8 cellular contexts compared by ENCODE assay signal in the genomic region with DNA sequence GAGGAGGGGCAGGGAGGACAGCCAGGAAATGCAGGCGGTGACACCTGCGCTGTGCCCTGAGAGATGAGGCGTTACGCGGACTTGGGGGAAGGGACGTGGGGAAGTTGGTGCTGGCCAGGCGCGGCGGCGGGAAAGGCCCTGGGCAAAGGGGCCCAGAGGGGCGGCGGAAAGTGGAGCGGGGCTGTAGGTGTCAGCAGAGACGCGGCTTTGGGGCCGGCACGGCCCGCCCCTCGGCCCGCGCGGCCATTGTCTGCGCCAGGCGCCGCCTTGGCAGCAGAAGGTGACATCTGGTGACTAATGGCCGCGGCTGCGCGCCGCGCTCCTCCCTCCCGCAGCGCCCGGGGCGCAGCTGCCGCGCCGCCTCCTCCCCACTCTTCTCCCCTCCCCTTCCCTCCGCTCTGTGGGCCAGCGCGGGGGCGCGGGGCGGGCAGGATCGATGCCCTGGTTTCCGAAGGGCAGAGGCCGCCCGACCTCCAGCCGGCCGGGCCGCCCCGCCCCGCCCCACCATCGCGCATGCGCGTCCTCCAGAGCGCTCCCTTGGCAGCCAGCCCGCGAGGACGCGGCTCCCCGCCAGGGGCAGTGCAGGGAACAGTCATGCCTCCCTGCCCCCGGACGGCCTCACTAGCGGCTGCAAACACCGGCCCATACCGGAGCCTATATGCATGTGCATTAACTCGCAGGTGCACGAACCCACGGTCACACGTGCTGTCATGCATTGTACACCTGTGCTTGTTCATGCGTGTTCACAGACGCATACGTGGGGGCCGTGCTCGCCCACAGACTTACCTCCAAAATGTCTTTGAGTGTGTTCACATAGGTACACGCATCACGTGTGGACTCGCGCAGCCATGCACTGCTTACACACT.
A peak's percentile ranks its signal among the peaks of the same experiment; 100 is the strongest.
DNase-seq lines count a peak whose midpoint lies in the region; ATAC-seq, FAIRE-seq and TF ChIP-seq lines count a peak whose summit lies in the region.

No MANE protein-coding gene starts in this region.

- peak; percentile 93 for DNase-seq in D721Med (ENCODE audit: insufficient read length, low spot score)
- peak; percentile 95 for DNase-seq in NOMO-1 treated with dmso at 0.1 percent for 144 hours (lab: John Stamatoyannopoulos, UW; ENCODE audit: unreplicated experiment)
- peak; percentile 84 for DNase-seq in activated CD8-positive, alpha-beta memory T cell treated with anti-CD3 and anti-CD28 coated beads, Interleukin-2, amount 50 U/mL, for 24 hours (ENCODE audit: extremely low read depth)
- DNase-seq in endothelial cell of umbilical vein (ENCODE audit: low read depth, low spot score): peak; percentile 97
- peak; percentile 95 to 99 (median 96) for DNase-seq in mucosa of descending colon
- peak; percentile 81 to 94 for DNase-seq in stimulated activated CD8-positive, alpha-beta memory T cell treated with anti-CD3 and anti-CD28 coated beads, Interleukin-4, amount 100 ng/mL, for 1 hour (ENCODE audit: low read depth in 2 of 2, low spot score in 1 of 2)

- dilution Hi-C loops in endothelial cell of umbilical vein (cut with MboI; ENCODE audit: extremely low pct_ligation_motif_present, low sequenced_read_pairs): no loop called here

- ATAC-seq in GM21423 (IDR thresholded peaks at IDR 0.05; ENCODE audit: unreplicated experiment) (peak; percentile 78), mucosa of descending colon (peak; percentile 96)

- H3K9me3 ChIP-seq in HUES48 (ENCODE audit: control insufficient read depth, insufficient read depth, low read length) (no peaks in the 10 kb centered on the region), endothelial cell of umbilical vein (replicated peaks; ENCODE audit: control insufficient read depth, insufficient read depth, low read length) (no peaks in the 10 kb centered on the region), mucosa of descending colon (no peaks in the 10 kb centered on the region)

- H3K4me1 ChIP-seq in HUES48 (ENCODE audit: control insufficient read depth, insufficient read depth, low read length) (peaks cover 18% of the 10 kb centered on the region), endothelial cell of umbilical vein (ENCODE audit: control insufficient read depth, extremely low read depth, insufficient read depth, low read length) (peaks cover 7% of the 10 kb centered on the region), mucosa of descending colon (ENCODE audit: low read depth) (peaks cover 4% of the 10 kb centered on the region)

- H4K20me1 ChIP-seq in endothelial cell of umbilical vein (replicated peaks; ENCODE audit: control insufficient read depth, extremely low read depth, insufficient read depth, low read length): no peaks in the 10 kb centered on the region

- H3K4me3 ChIP-seq in HUES48 (ENCODE audit: low read depth, low read length) (peak overlapping the region; percentile 72), endothelial cell of umbilical vein (replicated peaks in 1 of 3; ENCODE audit: insufficient read depth in 1 of 3, low read depth in 1 of 3, low read length in 3 of 3) (peak overlapping the region; percentile 31 to 59 (median 44)), mucosa of descending colon (peak overlapping the region; percentile 27)

- no peaks in the 10 kb centered on the region for H3K79me2 ChIP-seq in endothelial cell of umbilical vein (ENCODE audit: control insufficient read depth, insufficient read depth, low read length)

- BruUV-seq in endothelial cell of umbilical vein (replicated peaks; lab: Mats Ljungman, UMichigan): no TSS peak

- peak overlapping the region; percentile 90 for H3K4me2 ChIP-seq in endothelial cell of umbilical vein (ENCODE audit: insufficient read depth, low read length)

- H3K27me3 ChIP-seq in HUES48 (ENCODE audit: control insufficient read depth, insufficient read depth, low read length) (peaks cover 6% of the 10 kb centered on the region; the same call in 1 of the 2 replicates), endothelial cell of umbilical vein (ENCODE audit: control insufficient read depth in 2 of 2, insufficient read depth in 2 of 2, low read length in 2 of 2) (peaks cover 8 to 11% of the 10 kb centered on the region in 2 experiments)

- POLR2A ChIA-PET in endothelial cell of umbilical vein (lab: Charles Lee): no interaction called here

- H3K36me3 ChIP-seq in HUES48 (ENCODE audit: control insufficient read depth, insufficient read depth, low read length) (no peaks in the 10 kb centered on the region), endothelial cell of umbilical vein (ENCODE audit: control insufficient read depth in 2 of 2, extremely low read depth in 1 of 2, insufficient read depth in 2 of 2, low read length in 2 of 2) (no peaks in the 10 kb centered on the region), mucosa of descending colon (ENCODE audit: low read depth) (no peaks in the 10 kb centered on the region)

- H3K27ac ChIP-seq in HUES48 (ENCODE audit: low read depth, low read length) (peak overlapping the region; percentile 75), endothelial cell of umbilical vein (ENCODE audit: insufficient read depth, low read depth, low read length) (peak overlapping the region; percentile 76)

- intact Hi-C loops in endothelial cell of umbilical vein (cut with micrococcal nuclease) (loop anchor here (1.0 to 5.0 kb wide), 11 partner anchors 33 to 894 kb away; a partner anchor contains a TSS), mucosa of descending colon (cut with DNase I, micrococcal nuclease) (no loop called here)

- H3K9me1 ChIP-seq in endothelial cell of umbilical vein (replicated peaks; ENCODE audit: control insufficient read depth, extremely low read depth, insufficient read depth, low read length): no peaks in the 10 kb centered on the region

- H3K9ac ChIP-seq in HUES48 (ENCODE audit: low read depth, low read length) (peak overlapping the region; percentile 73), endothelial cell of umbilical vein (replicated peaks; ENCODE audit: extremely low read depth, insufficient read depth, low read length) (peak overlapping the region; percentile 70)

- peak; percentile 67 for TF ChIP-seq POLR2A in endothelial cell of umbilical vein (IDR thresholded peaks at IDR 0.05; ENCODE audit: low read depth, low read length)

- peak; percentile 55 for TF ChIP-seq CTCF in D721Med (IDR thresholded peaks at IDR 0.05; ENCODE audit: insufficient read depth, missing control alignments)
- peak; percentile 69 to 87 for TF ChIP-seq CTCF in endothelial cell of umbilical vein (IDR thresholded peaks at IDR 0.05; ENCODE audit: extremely low read depth in 1 of 2, insufficient read depth in 1 of 2, low read depth in 1 of 2, low read length in 2 of 2)
- TF ChIP-seq CTCF in mucosa of descending colon (IDR thresholded peaks at IDR 0.05): peak; percentile 69

- CTCF ChIA-PET in endothelial cell of umbilical vein (lab: Charles Lee): interaction anchor here (0.9 to 2.9 kb wide), 10 partner anchors 9 to 675 kb away, joined by 3 to 15 read pairs (median 3); no protein-coding TSS in a partner anchor

- no peak for FAIRE-seq in D721Med (lab: Jason Lieb, UNC)
- FAIRE-seq in endothelial cell of umbilical vein (lab: Jason Lieb, UNC): peak; percentile 97

- H2AFZ ChIP-seq in endothelial cell of umbilical vein (ENCODE audit: low read depth, low read length): peak overlapping the region; percentile 99

TF ChIP-seq in endothelial cell of umbilical vein, 7 proteins besides CTCF, POLR2A, EP300 and RAD21:
- TF ChIP-seq JUN (IDR thresholded peaks at IDR 0.05; ENCODE audit: borderline replicate concordance, insufficient read depth, insufficient read length, low read depth): no peak
- peak; percentile 94 for TF ChIP-seq POLR2AphosphoS5 (IDR thresholded peaks at IDR 0.05; ENCODE audit: insufficient read depth, low read depth, low read length)
- TF ChIP-seq FOS (IDR thresholded peaks at IDR 0.05; ENCODE audit: borderline replicate concordance, insufficient read depth, low read length): peak; percentile 52
- TF ChIP-seq GATA2 (IDR thresholded peaks at IDR 0.05; ENCODE audit: insufficient read depth, insufficient read length, low read depth, low read length): peak; percentile 54

Comparison
In these comparisons a context has a peak if more than half of its experiments do, and no peak if none do; other contexts are left out.
1. Peak in every context shown above with its lines: DNase-seq, ATAC-seq, H3K4me3 ChIP-seq and H3K27ac ChIP-seq.